ENCODE assay signal across 20 cellular contexts in the genomic region with DNA sequence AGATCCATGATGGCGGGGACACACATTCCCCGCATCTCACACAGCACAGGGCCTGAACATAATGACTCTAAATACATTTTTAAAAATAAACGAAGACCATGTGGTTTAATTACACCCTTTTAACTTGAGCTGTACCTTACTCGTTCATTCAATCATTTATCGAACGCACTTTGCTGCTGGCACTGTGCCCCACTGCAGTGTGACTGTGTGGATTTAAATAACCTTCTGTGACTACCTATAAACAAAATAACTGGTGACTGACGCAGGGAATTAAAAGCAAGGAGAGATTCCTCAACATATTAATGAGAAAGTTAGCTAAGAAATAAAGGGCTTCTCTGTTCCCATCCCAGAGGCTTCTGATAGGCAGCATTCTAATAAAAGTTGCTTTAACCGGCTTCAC. TPM values are rescaled to one million over a fixed set of nuclear protein-coding genes. Genes with fewer than 3 reads are reported as not detected.
DNase-seq lines count a peak whose midpoint lies in the region; FAIRE-seq and TF ChIP-seq lines count a peak whose summit lies in the region.
"Had no signal": no experiment of that assay in that cellular context is flagged by ENCODE, and none has a peak within 500 bp of the region (broad histone marks: within the 10 kb centered on the region; RNA-seq: fewer than 3 reads in every experiment).

No MANE protein-coding gene starts in this region.

- no peak overlapping the region for H3K56ac ChIP-seq in H9 (ENCODE audit: insufficient read length, low read depth, low read length)

- H4K91ac ChIP-seq in H9 (ENCODE audit: insufficient read length, low read depth, low read length) (no peak overlapping the region), neuronal stem cell (ENCODE audit: low read depth, low read length, poor library complexity) (no peak overlapping the region)

- H3K9ac ChIP-seq in H9 (ENCODE audit: extremely low read depth, insufficient read length, low read length), result peak overlapping the region; percentile 55
- H3K9ac ChIP-seq in neuronal stem cell (ENCODE audit: low read depth, low read length, poor library complexity), result no peak overlapping the region
- H3K9ac ChIP-seq: parathyroid adenoma had no signal

- H3K4me1 Mint-ChIP-seq in H9, result peaks cover 54 to 58% of the 10 kb centered on the region in 2 experiments
- H3K4me1 Mint-ChIP-seq: activated naive CD4-positive, alpha-beta T cell treated with anti-CD3 and anti-CD28 coated beads, Interleukin-2, amount 50 U/mL, for 24 hours had no signal

- H3K4me2 ChIP-seq in H9 (ENCODE audit: insufficient read depth, insufficient read length, low read length), result peak overlapping the region; percentile 9
- no peak overlapping the region for H3K4me2 ChIP-seq in neuronal stem cell (ENCODE audit: insufficient read depth, low read length, poor library complexity, severe bottlenecking)

- H2BK20ac ChIP-seq in H9 (ENCODE audit: low read depth, low read length, poor library complexity, severe bottlenecking), result no peak overlapping the region

- H3K79me2 ChIP-seq in H9 (ENCODE audit: insufficient read depth, low read length), result no peaks in the 10 kb centered on the region
- H3K79me2 ChIP-seq: parathyroid adenoma had no signal

- H2AFZ ChIP-seq in H9 (ENCODE audit: low read length) (no peak overlapping the region), neuronal stem cell (ENCODE audit: low read length) (peak overlapping the region; percentile 74)
- H2AFZ ChIP-seq: parathyroid adenoma had no signal

- H3K27me3 ChIP-seq in H9 (ENCODE audit: insufficient read depth, low read length) (peaks cover 2% of the 10 kb centered on the region; the same call in 1 of the 2 replicates), WERI-Rb-1 (ENCODE audit: insufficient read depth, low read depth, severe bottlenecking) (no peaks in the 10 kb centered on the region), neuronal stem cell (ENCODE audit: control insufficient read depth in 3 of 3, insufficient read depth in 3 of 3, low read depth in 1 of 3, low read length in 3 of 3) (no peaks in the 10 kb centered on the region), prostate gland (replicated peaks; ENCODE audit: insufficient read depth) (no peaks in the 10 kb centered on the region), esophagus muscularis mucosa (no peaks in the 10 kb centered on the region)
- H3K27me3 ChIP-seq: upper lobe of left lung had no signal

- H3K4ac ChIP-seq in H9 (ENCODE audit: low read depth, low read length), result no peak overlapping the region
- H3K4ac ChIP-seq in neuronal stem cell (ENCODE audit: low read length), result no peak overlapping the region

- H3K23me2 ChIP-seq in H9 (ENCODE audit: insufficient read length, low read depth, low read length, poor library complexity, severe bottlenecking), result no peaks in the 10 kb centered on the region

- no CpG with 5 or more reads among the region's 8 CpGs for WGBS in H9 (ENCODE audit: extremely low coverage, insufficient read length, low lambda C conversion rate)
- WGBS in neuronal stem cell (ENCODE audit: extremely low coverage in 2 of 2, insufficient read length in 2 of 2, insufficient replicate concordance in 1 of 2), 2 donors, result no CpG with 5 or more reads among the region's 8 CpGs
- 55% methylated on average over 8 of the region's 8 CpGs for whole genome bisulfite sequencing in prostate gland
- WGBS in esophagus muscularis mucosa, result 64% methylated on average over 8 of the region's 8 CpGs

- H3K9me3 Mint-ChIP-seq in H9, result no peaks in the 10 kb centered on the region
- H3K9me3 Mint-ChIP-seq: activated naive CD4-positive, alpha-beta T cell treated with anti-CD3 and anti-CD28 coated beads, Interleukin-2, amount 50 U/mL, for 24 hours had no signal

- H2BK12ac ChIP-seq in H9 (ENCODE audit: insufficient read length, low read depth, low read length) (no peak overlapping the region), neuronal stem cell (ENCODE audit: low read length) (no peak overlapping the region)

- H3K36me3 ChIP-seq in WERI-Rb-1, result no peaks in the 10 kb centered on the region
- H3K36me3 ChIP-seq in neuronal stem cell (replicated peaks in 1 of 2; ENCODE audit: control insufficient read depth in 2 of 2, insufficient read depth in 2 of 2, low read length in 2 of 2), result no peaks in the 10 kb centered on the region
- H3K36me3 ChIP-seq in prostate gland, result no peaks in the 10 kb centered on the region
- H3K36me3 ChIP-seq in esophagus muscularis mucosa, result no peaks in the 10 kb centered on the region
- H3K36me3 ChIP-seq: upper lobe of left lung had no signal

- H4K5ac ChIP-seq in H9 (ENCODE audit: insufficient read length, low read depth, low read length), result no peak overlapping the region

- peak overlapping the region; percentile 65 for H3K27ac ChIP-seq in H9 (ENCODE audit: insufficient read length, low read depth, low read length)
- peak overlapping the region; percentile 65 for H3K27ac ChIP-seq in WERI-Rb-1
- H3K27ac ChIP-seq in neuronal stem cell (replicated peaks; ENCODE audit: low read length), result peak overlapping the region; percentile 68
- no peak overlapping the region for H3K27ac ChIP-seq in prostate gland
- no peak overlapping the region for H3K27ac ChIP-seq in esophagus muscularis mucosa (replicated peaks in 1 of 4)
- H3K27ac ChIP-seq: parathyroid adenoma, SK-N-MC, upper lobe of left lung had no signal

- H3K4me3 Mint-ChIP-seq in H9, result peak overlapping the region; percentile 3 to 9; a peak in 3 of 5 replicates
- H3K4me3 Mint-ChIP-seq: activated naive CD4-positive, alpha-beta T cell treated with anti-CD3 and anti-CD28 coated beads, Interleukin-2, amount 50 U/mL, for 24 hours had no signal

- H2AK5ac ChIP-seq in H9 (ENCODE audit: insufficient read length, low read length), result no peak overlapping the region
- H2AK5ac ChIP-seq in neuronal stem cell (ENCODE audit: low read depth, low read length), result no peak overlapping the region

- H4K8ac ChIP-seq in H9 (replicated peaks; ENCODE audit: insufficient read length, low read depth, low read length) (no peak overlapping the region), neuronal stem cell (ENCODE audit: low read depth, low read length) (no peak overlapping the region)

- H3K9me3 ChIP-seq in H9 (ENCODE audit: control insufficient read depth, low read depth, low read length) (no peaks in the 10 kb centered on the region), WERI-Rb-1 (ENCODE audit: severe bottlenecking) (no peaks in the 10 kb centered on the region), neuronal stem cell (replicated peaks in 1 of 2; ENCODE audit: control insufficient read depth in 2 of 2, insufficient read depth in 1 of 2, low read depth in 1 of 2, low read length in 2 of 2) (no peaks in the 10 kb centered on the region), prostate gland (no peaks in the 10 kb centered on the region), esophagus muscularis mucosa (no peaks in the 10 kb centered on the region)
- H3K9me3 ChIP-seq: upper lobe of left lung had no signal

- H3K79me1 ChIP-seq in H9 (ENCODE audit: insufficient read depth, low read depth, low read length, poor library complexity, severe bottlenecking) (no peaks in the 10 kb centered on the region), neuronal stem cell (ENCODE audit: low read depth, low read length) (no peaks in the 10 kb centered on the region)

- H3K4me3 ChIP-seq in WERI-Rb-1 (ENCODE audit: low read depth, low read length) (no peak overlapping the region), neuronal stem cell (ENCODE audit: low read length in 2 of 2) (no peak overlapping the region), prostate gland (no peak overlapping the region), esophagus muscularis mucosa (no peak overlapping the region)
- H3K4me3 ChIP-seq: SK-N-MC, skin epidermis, upper lobe of left lung had no signal

- H3T11ph ChIP-seq in H9 (ENCODE audit: low read length), result no peak overlapping the region

- no peak for DNase-seq in H9
- DNase-seq in NCI-H1105 (lab: John Stamatoyannopoulos, UW), result peak; percentile 55
- no peak for DNase-seq in WERI-Rb-1
- DNase-seq in neuronal stem cell (ENCODE audit: low spot score), result no peak
- DNase-seq in HTR-8/SVneo (ENCODE audit: insufficient read length, low spot score), result no peak
- DNase-seq in prostate gland (ENCODE audit: low spot score), result no peak
- no peak for DNase-seq in esophagus muscularis mucosa (ENCODE audit: extremely low spot score)
- DNase-seq: EL; glutamatergic neuron; NCI-H774; stimulated activated CD4-positive, alpha-beta T cell treated with anti-CD3 and anti-CD28 coated beads, Interleukin-2, amount 100 ng/mL, for 48 hours had no signal

- peaks cover 18% of the 10 kb centered on the region; the same call in 1 of the 2 replicates for H3K4me1 ChIP-seq in H9 (ENCODE audit: insufficient read depth, low read length)
- peaks cover 13 to 25% of the 10 kb centered on the region in 2 donors for H3K4me1 ChIP-seq in neuronal stem cell (ENCODE audit: control insufficient read depth in 2 of 2, insufficient read depth in 1 of 2, low read depth in 1 of 2, low read length in 2 of 2)
- H3K4me1 ChIP-seq in prostate gland (replicated peaks), result no peaks in the 10 kb centered on the region
- H3K4me1 ChIP-seq in esophagus muscularis mucosa, result peaks cover 12 to 36% (median 26%) of the 10 kb centered on the region in 4 donors
- H3K4me1 ChIP-seq: parathyroid adenoma had no signal

- no peaks in the 10 kb centered on the region for H4K20me1 ChIP-seq in H9 (ENCODE audit: control insufficient read depth, insufficient read depth, insufficient read length)

- H3K14ac ChIP-seq in H9 (ENCODE audit: insufficient read depth, low read length) (no peak overlapping the region), neuronal stem cell (ENCODE audit: low read length) (no peak overlapping the region)

- no peak for TF ChIP-seq CTCF in H9 (conservative IDR thresholded peaks at IDR 0.05)
- no peak for TF ChIP-seq CTCF in WERI-Rb-1 (IDR thresholded peaks at IDR 0.05; ENCODE audit: low read depth, low read length)
- no peak for TF ChIP-seq CTCF in prostate gland (IDR thresholded peaks at IDR 0.05)
- no peak for TF ChIP-seq CTCF in esophagus muscularis mucosa (IDR thresholded peaks at IDR 0.05)

- TF ChIP-seq POLR2A in prostate gland (IDR thresholded peaks at IDR 0.05) (no peak), esophagus muscularis mucosa (IDR thresholded peaks at IDR 0.05; ENCODE audit: low read depth) (no peak)

- H3K36me3 Mint-ChIP-seq in H9 (ENCODE audit: insufficient read depth in 1 of 3, low read depth in 3 of 3), result no peaks in the 10 kb centered on the region; a peak in 1 of 7 replicates
- H3K36me3 Mint-ChIP-seq: activated naive CD4-positive, alpha-beta T cell treated with anti-CD3 and anti-CD28 coated beads, Interleukin-2, amount 50 U/mL, for 24 hours had no signal

- FAIRE-seq in HTR-8/SVneo (lab: Jason Lieb, UNC), result no peak
- FAIRE-seq: HepG2 had no signal

- H2BK15ac ChIP-seq in H9 (ENCODE audit: low read depth, low read length) (no peak overlapping the region), neuronal stem cell (ENCODE audit: low read length) (no peak overlapping the region)

- peak overlapping the region; percentile 97 to 98 (median 98) for H3K27ac Mint-ChIP-seq in H9
- H3K27ac Mint-ChIP-seq: activated naive CD4-positive, alpha-beta T cell treated with anti-CD3 and anti-CD28 coated beads, Interleukin-2, amount 50 U/mL, for 24 hours had no signal

- H3K18ac ChIP-seq in H9 (ENCODE audit: insufficient read length, low read depth, low read length) (no peak overlapping the region), neuronal stem cell (ENCODE audit: low read length) (no peak overlapping the region)

- peaks cover 6% of the 10 kb centered on the region for H3K27me3 Mint-ChIP-seq in H9 (ENCODE audit: low read depth)
- H3K27me3 Mint-ChIP-seq: activated naive CD4-positive, alpha-beta T cell treated with anti-CD3 and anti-CD28 coated beads, Interleukin-2, amount 50 U/mL, for 24 hours had no signal

- no peak overlapping the region for H3K23ac ChIP-seq in H9 (ENCODE audit: insufficient read length, low read depth, low read length)
- no peak overlapping the region for H3K23ac ChIP-seq in neuronal stem cell (ENCODE audit: low read depth, low read length, poor library complexity)

- TF ChIP-seq EP300 in esophagus muscularis mucosa (IDR thresholded peaks at IDR 0.05), result no peak

- no peak overlapping the region for H2BK120ac ChIP-seq in H9 (ENCODE audit: low read depth, low read length, poor library complexity, severe bottlenecking)
- H2BK120ac ChIP-seq in neuronal stem cell (ENCODE audit: low read depth, low read length), result no peak overlapping the region

- intact Hi-C loops in prostate gland (cut with DNase I) (no loop called here), esophagus muscularis mucosa (cut with DNase I) (no loop called here)

- H2BK5ac ChIP-seq in H9 (ENCODE audit: insufficient read length, low read length) (no peak overlapping the region), neuronal stem cell (ENCODE audit: low read length) (no peak overlapping the region)

RNA-seq across cellular contexts. Expression of gene FZD7, which starts 10.9 kb away (rescaled TPM):
- total RNA-seq in H9 (2021), result 302 and 309 TPM in 2 replicates
- 97.9 TPM for polyA plus RNA-seq in neuronal stem cell (2013, experiment 1 of 2)
- polyA plus RNA-seq in neuronal stem cell (2013, experiment 2 of 2), result 102 TPM
- 10 to 100 TPM; 16.1 to 26.1 TPM for total RNA-seq in prostate gland
- total RNA-seq in esophagus muscularis mucosa, result 10 to 100 TPM; 51.5 to 67.7 (median 57.7) TPM

RNA-seq across cellular contexts. Expression of gene KIAA2012, which starts 50.3 kb away (rescaled TPM):
- total RNA-seq in H9 (2021) (not detected in 2 replicates), prostate gland (under 1 TPM in 1 of 2 donors, not detected in 1; 0.74 TPM), esophagus muscularis mucosa (under 1 TPM in 1 of 4 donors, not detected in 3; 0.45 TPM)
- 0.07 TPM for polyA plus RNA-seq in neuronal stem cell (2013, experiment 1 of 2)
- 0.04 TPM for polyA plus RNA-seq in neuronal stem cell (2013, experiment 2 of 2)
- total RNA-seq: activated CD8-positive, alpha-beta memory T cell treated with anti-CD3 and anti-CD28 coated beads for 36 hours; fibroblast of lung; HepG2; lower leg skin had no signal
- polyA plus RNA-seq: HepG2 had no signal

Comparison
In these comparisons a context has a peak if more than half of its experiments do, and no peak if none do; other contexts are left out.
1. H3K27ac ChIP-seq: peak in H9 (single experiment), WERI-Rb-1 (single experiment) and neuronal stem cell (single experiment); none in prostate gland (0 of 2) and esophagus muscularis mucosa (0 of 4).